Comparison of ENCODE assay signal across 1 cellular context in genomic region chr9:125706661-125707539, GRCh38.
TF ChIP-seq lines count a peak whose summit lies in the region.

Gene MAPKAP1, minus strand, starts transcription at chr9:125707208. Its CDS starts 34,634 bp downstream, at chr9:125672574.

TF ChIP-seq in WTC11, 78 proteins besides CTCF, POLR2A, EP300 and RAD21 (continued from another document and continues in another):
- TF ChIP-seq ZNF281 (CRISPR knock-in tag; IDR thresholded peaks at IDR 0.05) (no peak), ZNF512 (CRISPR knock-in tag; IDR thresholded peaks at IDR 0.05; ENCODE audit: borderline replicate concordance) (no peak), ZNF121 (CRISPR knock-in tag; IDR thresholded peaks at IDR 0.05) (no peak), CBFB (CRISPR knock-in tag; IDR thresholded peaks at IDR 0.05; ENCODE audit: low read depth) (no peak), ZBTB43 (CRISPR knock-in tag; IDR thresholded peaks at IDR 0.05) (0 out of 2 replicates have a peak, but pooled peaks have one; percentile 34), AFF4 (CRISPR knock-in tag; IDR thresholded peaks at IDR 0.05; ENCODE audit: borderline replicate concordance) (no peak), NR3C1 (CRISPR knock-in tag; conservative IDR thresholded peaks at IDR 0.05; ENCODE audit: low read depth) (no peak), MYBL2 (CRISPR knock-in tag; IDR thresholded peaks at IDR 0.05) (peak; percentile 60; the same call in 1 of the 2 replicates), E2F4 (CRISPR knock-in tag; IDR thresholded peaks at IDR 0.05; ENCODE audit: borderline replicate concordance, low read depth) (no peak), JUN (CRISPR knock-in tag; IDR thresholded peaks at IDR 0.05) (no peak), ZNF423 (CRISPR knock-in tag; IDR thresholded peaks at IDR 0.05) (no peak), MXD4 (CRISPR knock-in tag; IDR thresholded peaks at IDR 0.05; ENCODE audit: borderline replicate concordance) (no peak), USF2 (CRISPR knock-in tag; IDR thresholded peaks at IDR 0.05) (no peak; the same call in 1 of the 2 replicates), AR (CRISPR knock-in tag; IDR thresholded peaks at IDR 0.05) (no peak), ZNF416 (CRISPR knock-in tag; IDR thresholded peaks at IDR 0.05) (peak; percentile 64; the same call in 1 of the 2 replicates), OVOL2 (CRISPR knock-in tag; IDR thresholded peaks at IDR 0.05; ENCODE audit: borderline replicate concordance) (no peak), ARID4B (CRISPR knock-in tag; IDR thresholded peaks at IDR 0.05; ENCODE audit: borderline replicate concordance) (no peak), ZBTB21 (CRISPR knock-in tag; IDR thresholded peaks at IDR 0.05; ENCODE audit: borderline replicate concordance) (0 out of 2 replicates have a peak, but pooled peaks have one; percentile 49), FOXP1 (CRISPR knock-in tag; IDR thresholded peaks at IDR 0.05; ENCODE audit: borderline replicate concordance) (peak; percentile 51; the same call in 1 of the 2 replicates), PREB (CRISPR knock-in tag; IDR thresholded peaks at IDR 0.05; ENCODE audit: borderline replicate concordance) (no peak), TEAD1 (CRISPR knock-in tag; IDR thresholded peaks at IDR 0.05) (no peak), ATF6 (CRISPR knock-in tag; IDR thresholded peaks at IDR 0.05) (no peak), STAT6 (CRISPR knock-in tag; conservative IDR thresholded peaks at IDR 0.05; ENCODE audit: low read depth) (no peak)
